ENCODE assay signal across 16 cellular contexts in genomic region chr2:45836316-45836715, GRCh38.
A peak's percentile ranks its signal among the peaks of the same experiment; 100 is the strongest.
DNase-seq lines count a peak whose midpoint lies in the region; ATAC-seq and TF ChIP-seq lines count a peak whose summit lies in the region.
"Had no signal": no experiment of that assay in that cellular context is flagged by ENCODE, and none has a peak within 500 bp of the region (broad histone marks: within the 10 kb centered on the region; RNA-seq: fewer than 3 reads in every experiment).

No MANE protein-coding gene starts in this region.

- in situ Hi-C loops in gastrocnemius medialis (cut with MboI; ENCODE audit: low sequenced_read_pairs in 4 of 4): no loop called here

- no peaks in the 10 kb centered on the region for H3K36me3 Mint-ChIP-seq in glutamatergic neuron (ENCODE audit: unreplicated experiment)

- H3K36me3 ChIP-seq in DOHH2 (ENCODE audit: control insufficient read depth, low read length) (no peaks in the 10 kb centered on the region), left lung (no peaks in the 10 kb centered on the region), gastrocnemius medialis (no peaks in the 10 kb centered on the region)

- H3K27ac Mint-ChIP-seq in glutamatergic neuron (ENCODE audit: unreplicated experiment): no peak overlapping the region
- H3K27ac Mint-ChIP-seq: activated T-cell treated with anti-CD3 and anti-CD28 coated beads, Interleukin-2, amount 50 U/mL, for 72 hours had no signal

- H4K20me1 ChIP-seq in DOHH2 (ENCODE audit: control insufficient read depth, insufficient read depth, low read depth, low read length): no peaks in the 10 kb centered on the region

- peaks cover 26% of the 10 kb centered on the region for H3K4me1 Mint-ChIP-seq in glutamatergic neuron (ENCODE audit: low read depth, unreplicated experiment)

- H3K9me3 ChIP-seq in DOHH2 (ENCODE audit: control insufficient read depth, insufficient read depth, low read length) (no peaks in the 10 kb centered on the region), left lung (no peaks in the 10 kb centered on the region), gastrocnemius medialis (no peaks in the 10 kb centered on the region)

- TF ChIP-seq CTCF in DOHH2 (IDR thresholded peaks at IDR 0.05; ENCODE audit: low read depth, low read length, poor library complexity, severe bottlenecking) (peak; percentile 7), left lung (IDR thresholded peaks at IDR 0.05) (no peak), gastrocnemius medialis (IDR thresholded peaks at IDR 0.05 in 4 of 5, conservative IDR thresholded peaks at IDR 0.05 in 1 of 5) (no peak), glutamatergic neuron (IDR thresholded peaks at IDR 0.05; ENCODE audit: partially characterized antibody, unreplicated experiment) (no peak)

- peaks cover 2% of the 10 kb centered on the region for H3K27me3 Mint-ChIP-seq in glutamatergic neuron (ENCODE audit: unreplicated experiment)

- peak; percentile 23 for ATAC-seq in GM19043 (IDR thresholded peaks at IDR 0.05; ENCODE audit: low read depth, unreplicated experiment)
- ATAC-seq in HG03066 (IDR thresholded peaks at IDR 0.05; ENCODE audit: low read depth, unreplicated experiment): peak; percentile 11
- no peak for ATAC-seq in left lung
- ATAC-seq in gastrocnemius medialis: no peak
- ATAC-seq: activated T-cell treated with anti-CD3 and anti-CD28 coated beads, Interleukin-2, amount 50 U/mL, for 72 hours; right cardiac atrium had no signal

- no peak for TF ChIP-seq POLR2A in gastrocnemius medialis (IDR thresholded peaks at IDR 0.05)

- H3K9me3 Mint-ChIP-seq in glutamatergic neuron (ENCODE audit: unreplicated experiment): peaks cover 10% of the 10 kb centered on the region

- peak overlapping the region; percentile 73 for H3K4me2 ChIP-seq in DOHH2 (ENCODE audit: low read length)
- H3K4me2 ChIP-seq: hepatocyte, PC-9 had no signal

- intact Hi-C loops in left lung (cut with DNase I) (no loop called here), gastrocnemius medialis (cut with DNase I; ENCODE audit: low total_unique reads) (no loop called here)

- peaks cover 7% of the 10 kb centered on the region; the same call in 1 of the 2 replicates for H3F3A ChIP-seq in DOHH2 (ENCODE audit: control insufficient read depth, insufficient read depth)

- no peaks in the 10 kb centered on the region for H3K79me2 ChIP-seq in DOHH2 (ENCODE audit: control insufficient read depth, low read length)

- H3K9me2 ChIP-seq in DOHH2 (replicated peaks; ENCODE audit: control insufficient read depth, low read length): no peaks in the 10 kb centered on the region

- H3K27me3 ChIP-seq in DOHH2 (ENCODE audit: control insufficient read depth, low read length) (no peaks in the 10 kb centered on the region), left lung (no peaks in the 10 kb centered on the region), gastrocnemius medialis (no peaks in the 10 kb centered on the region)
- H3K27me3 ChIP-seq: hepatocyte had no signal

- H3K4me3 Mint-ChIP-seq in glutamatergic neuron (ENCODE audit: unreplicated experiment): no peak overlapping the region
- H3K4me3 Mint-ChIP-seq: activated T-cell treated with anti-CD3 and anti-CD28 coated beads, Interleukin-2, amount 50 U/mL, for 72 hours; nephron had no signal

- peaks cover 56% of the 10 kb centered on the region for H3K4me1 ChIP-seq in DOHH2 (ENCODE audit: control insufficient read depth, low read length)
- peaks cover 0 to 46% of the 10 kb centered on the region in 2 donors for H3K4me1 ChIP-seq in left lung
- H3K4me1 ChIP-seq in gastrocnemius medialis: peaks cover 4 to 18% of the 10 kb centered on the region in 2 donors

- H3K4me3 ChIP-seq in DOHH2 (ENCODE audit: low read length) (peak overlapping the region; percentile 63), left lung (no peak overlapping the region), gastrocnemius medialis (no peak overlapping the region)
- H3K4me3 ChIP-seq: hepatocyte, PC-9 had no signal

- peak overlapping the region; percentile 85 for H3K27ac ChIP-seq in DOHH2 (ENCODE audit: low read depth, low read length)
- H3K27ac ChIP-seq in left lung: no peak overlapping the region
- H3K27ac ChIP-seq in gastrocnemius medialis: no peak overlapping the region
- H3K27ac ChIP-seq: hepatocyte, PC-9 had no signal

- DNase-seq in ecto neural progenitor cell (ENCODE audit: low spot score) (peak; percentile 55), hepatic stellate cell (ENCODE audit: low spot score) (no peak), left lung (no peak), gastrocnemius medialis (no peak), glutamatergic neuron (no peak)
- DNase-seq: activated CD4-positive, alpha-beta T cell treated with anti-CD3 and anti-CD28 coated beads for 48 hours; activated T-cell treated with anti-CD3 and anti-CD28 coated beads, Interleukin-2, amount 50 U/mL, for 72 hours; AML-193; erythroblast; PC-9; right cardiac atrium had no signal

Comparison
In these comparisons a context has a peak if more than half of its experiments do, and no peak if none do; other contexts are left out.
1. ATAC-seq: peak in GM19043 (single experiment) and HG03066 (single experiment); none in left lung (single experiment) and gastrocnemius medialis (0 of 2).